Comparison of ENCODE assay signal across 24 cellular contexts in genomic region chr20:14821251-14821650, GRCh38.
"Had no signal": no experiment of that assay in that cellular context is flagged by ENCODE, and none has a peak within 500 bp of the region (broad histone marks: within the 10 kb centered on the region; RNA-seq: fewer than 3 reads in every experiment).

No MANE protein-coding gene starts in this region.

- ATAC-seq: activated CD4-positive, alpha-beta T cell treated with anti-CD3 and anti-CD28 coated beads for 36 hours; Panc1 had no signal

- H3K27ac ChIP-seq: adrenal gland, breast epithelium, KMS-11, SJCRH30, WERI-Rb-1 had no signal

- H3K4me2 ChIP-seq: KMS-11, SK-N-SH had no signal

- H3K9me3 ChIP-seq: adrenal gland, breast epithelium, MG63, SJCRH30, SK-N-SH had no signal

- H3K27me3 ChIP-seq: adrenal gland, breast epithelium, MG63, SJCRH30 had no signal

- H3K36me3 ChIP-seq: adrenal gland, breast epithelium, MG63, SJCRH30, WERI-Rb-1 had no signal

- H3K27ac Mint-ChIP-seq: activated CD4-positive, alpha-beta memory T cell treated with anti-CD3 and anti-CD28 coated beads, Interleukin-2, amount 10 ng/mL, durations not matched to agents 7 days and 5 days; activated CD4-positive, alpha-beta T cell treated with anti-CD3 and anti-CD28 coated beads for 36 hours; activated naive CD8-positive, alpha-beta T cell treated with anti-CD3 and anti-CD28 coated beads, Interleukin-2, amount 10 ng/mL, durations not matched to agents 7 days and 5 days; IgD-negative memory B cell had no signal

- H3K9ac ChIP-seq: KMS-11, SK-N-SH had no signal

- H3K4me1 Mint-ChIP-seq: activated CD4-positive, alpha-beta memory T cell treated with anti-CD3 and anti-CD28 coated beads, Interleukin-2, amount 10 ng/mL, durations not matched to agents 7 days and 5 days; activated CD4-positive, alpha-beta T cell treated with anti-CD3 and anti-CD28 coated beads for 36 hours; activated naive CD8-positive, alpha-beta T cell treated with anti-CD3 and anti-CD28 coated beads, Interleukin-2, amount 10 ng/mL, durations not matched to agents 7 days and 5 days; IgD-negative memory B cell had no signal

- H3K4me1 ChIP-seq: adrenal gland, breast epithelium, SJCRH30 had no signal

- H3K9me3 Mint-ChIP-seq: IgD-negative memory B cell had no signal

- H3K4me3 Mint-ChIP-seq: activated CD4-positive, alpha-beta memory T cell treated with anti-CD3 and anti-CD28 coated beads, Interleukin-2, amount 10 ng/mL, durations not matched to agents 7 days and 5 days; activated CD4-positive, alpha-beta T cell treated with anti-CD3 and anti-CD28 coated beads for 36 hours; activated naive CD8-positive, alpha-beta T cell treated with anti-CD3 and anti-CD28 coated beads, Interleukin-2, amount 10 ng/mL, durations not matched to agents 7 days and 5 days; IgD-negative memory B cell had no signal

- H3K36me3 Mint-ChIP-seq: activated naive CD8-positive, alpha-beta T cell treated with anti-CD3 and anti-CD28 coated beads, Interleukin-2, amount 10 ng/mL, durations not matched to agents 7 days and 5 days; IgD-negative memory B cell had no signal

- DNase-seq: activated CD4-positive, alpha-beta memory T cell treated with anti-CD3 and anti-CD28 coated beads, Interleukin-2, amount 10 ng/mL, durations not matched to agents 7 days and 5 days; activated CD4-positive, alpha-beta T cell treated with anti-CD3 and anti-CD28 coated beads for 36 hours; activated CD4-positive, alpha-beta T cell treated with anti-CD3 and anti-CD28 coated beads, Interleukin-2, amount 50 U/mL, for 1 hour; activated naive CD4-positive, alpha-beta T cell treated with anti-CD3 and anti-CD28 coated beads, Interleukin-2, amount 50 U/mL, for 16 hours; activated naive CD8-positive, alpha-beta T cell treated with anti-CD3 and anti-CD28 coated beads, Interleukin-2, amount 10 ng/mL, durations not matched to agents 7 days and 5 days; adrenal gland; anterior cingulate cortex; central memory CD4-positive, alpha-beta T cell; MG63; MV-4-11; NCI-H1417; NCI-H1930; NCI-H2227 treated with DMSO at 0.1 percent for 48 hours; NCI-H526 treated with DMSO at 0.1 percent for 48 hours; Right ventricle myocardium superior; RPMI8226; SK-N-SH; T-helper 1 cell had no signal

- H3K27me3 Mint-ChIP-seq: activated CD4-positive, alpha-beta memory T cell treated with anti-CD3 and anti-CD28 coated beads, Interleukin-2, amount 10 ng/mL, durations not matched to agents 7 days and 5 days; activated CD4-positive, alpha-beta T cell treated with anti-CD3 and anti-CD28 coated beads for 36 hours; activated naive CD8-positive, alpha-beta T cell treated with anti-CD3 and anti-CD28 coated beads, Interleukin-2, amount 10 ng/mL, durations not matched to agents 7 days and 5 days had no signal

- H3K4me3 ChIP-seq: adrenal gland, breast epithelium, MG63, SJCRH30 had no signal
